Comparison of ENCODE assay signal across 22 cellular contexts in genomic region chr21:35266546-35266945, GRCh38.
A peak's percentile ranks its signal among the peaks of the same experiment; 100 is the strongest.
DNase-seq lines count a peak whose midpoint lies in the region.
"Had no signal": no experiment of that assay in that cellular context is flagged by ENCODE, and none has a peak within 500 bp of the region (broad histone marks: within the 10 kb centered on the region; RNA-seq: fewer than 3 reads in every experiment).

No MANE protein-coding gene starts in this region.

- DNase-seq in EH (ENCODE audit: low read depth): peak; percentile 63
- DNase-seq in M059J (ENCODE audit: low read depth): peak; percentile 80
- peak; percentile 35 for DNase-seq in astrocyte of the hippocampus (ENCODE audit: low read depth, low spot score)
- peak; percentile 28 for DNase-seq in kidney tubule cell (ENCODE audit: low spot score)
- DNase-seq in GM19240 (ENCODE audit: insufficient read length, low spot score): no peak
- no peak for DNase-seq in GDM1 (lab: John Stamatoyannopoulos, UW)
- no peak for DNase-seq in activated effector memory CD4-positive, alpha-beta T cell treated with Interleukin-2 at 50 U/mL for 16 hours
- no peak for DNase-seq in stimulated activated CD4-positive, alpha-beta T cell treated with anti-CD3 and anti-CD28 coated beads, Interleukin-4, amount 100 ng/mL, for 4 hours
- DNase-seq: ACHN; activated CD4-positive, alpha-beta T cell treated with anti-CD3 and anti-CD28 coated beads, Interleukin-2, amount 10 ng/mL, durations not matched to agents 7 days and 5 days; activated naive CD8-positive, alpha-beta T cell treated with anti-CD3 and anti-CD28 coated beads, Interleukin-2, amount 10 ng/mL, durations not matched to agents 7 days and 5 days; COR-L47; effector memory CD4-positive, alpha-beta T cell; glutamatergic neuron; NCI-H1417; NCI-H2107; NCI-H510A treated with DMSO at 0.1 percent for 48 hours; NK-92 treated with Interleukin-12 subunit alpha and Interleukin-12 subunit beta, amount 100 ng/mL, for 24 hours; pancreas; right cardiac atrium; RPMI8226; SK-N-SH had no signal

Comparison
In these comparisons a context has a peak if more than half of its experiments do, and no peak if none do; other contexts are left out.
1. DNase-seq: peak in EH (single experiment), M059J (single experiment), astrocyte of the hippocampus (single experiment) and kidney tubule cell (single experiment); none in GM19240 (single experiment), GDM1 (single experiment), activated effector memory CD4-positive, alpha-beta T cell treated with Interleukin-2 at 50 U/mL for 16 hours (single experiment) and stimulated activated CD4-positive, alpha-beta T cell treated with anti-CD3 and anti-CD28 coated beads, Interleukin-4, amount 100 ng/mL, for 4 hours (0 of 2).